In the genomic region with DNA sequence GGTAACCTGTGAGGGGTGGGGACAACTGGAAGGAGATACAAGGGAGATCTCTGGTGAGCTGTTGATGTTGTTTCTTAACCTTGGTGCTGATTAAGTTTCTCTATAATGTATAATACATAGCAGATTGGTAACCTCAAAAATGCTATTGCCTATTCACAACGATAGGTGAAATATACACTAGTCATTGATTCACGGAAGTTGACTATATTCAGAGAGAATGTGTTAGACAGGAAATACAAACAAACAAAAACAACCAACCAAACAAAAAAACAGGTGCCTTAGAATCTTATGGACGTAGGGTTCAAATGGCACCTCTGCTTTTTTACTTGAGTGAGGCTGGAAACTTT, we compare ENCODE assay signal across 21 cellular contexts. TPM values are rescaled to one million over a fixed set of nuclear protein-coding genes. Genes with fewer than 3 reads are reported as not detected.
DNase-seq lines count a peak whose midpoint lies in the region; ATAC-seq and TF ChIP-seq lines count a peak whose summit lies in the region.
"Had no signal": no experiment of that assay in that cellular context is flagged by ENCODE, and none has a peak within 500 bp of the region (broad histone marks: within the 10 kb centered on the region; RNA-seq: fewer than 3 reads in every experiment).

No MANE protein-coding gene starts in this region.

- DNase-seq in right lobe of liver (no peak), MG63 (no peak), Peyer's patch (no peak), NCI-H748 (lab: John Stamatoyannopoulos, UW; ENCODE audit: unreplicated experiment) (no peak)
- DNase-seq: BE2C, DMS79, KBM-7, NCI-H1092 treated with DMSO at 0.1 percent for 48 hours, NCI-H1436 treated with DMSO at 0.1 percent for 48 hours, NCI-H2029, NCI-H2227 treated with DMSO at 0.1 percent for 48 hours, NCI-H510A, NCI-H748 treated with DMSO at 0.1 percent for 48 hours, Right ventricle myocardium superior had no signal

- TF ChIP-seq POLR2A in right lobe of liver (IDR thresholded peaks at IDR 0.05) (no peak), Peyer's patch (IDR thresholded peaks at IDR 0.05) (no peak)

- no peak overlapping the region for H3K4me3 ChIP-seq in esophagus (ENCODE audit: low read depth in 1 of 2, low read length in 2 of 2)
- H3K4me3 ChIP-seq in right lobe of liver: peak overlapping the region in 2 of 3 donors; percentile 29 to 50
- no peak overlapping the region for H3K4me3 ChIP-seq in MG63
- H3K4me3 ChIP-seq in Peyer's patch: no peak overlapping the region

- H3K9me3 ChIP-seq in esophagus (ENCODE audit: control insufficient read depth in 2 of 2, insufficient read depth in 1 of 2, low read depth in 1 of 2, low read length in 1 of 2) (no peaks in the 10 kb centered on the region), right lobe of liver (no peaks in the 10 kb centered on the region), MG63 (no peaks in the 10 kb centered on the region), Peyer's patch (no peaks in the 10 kb centered on the region)
- H3K9me3 ChIP-seq: BE2C had no signal

- no peaks in the 10 kb centered on the region for H3K27me3 ChIP-seq in esophagus (ENCODE audit: control insufficient read depth in 1 of 2, insufficient read depth in 2 of 2, low read length in 2 of 2)
- no peaks in the 10 kb centered on the region for H3K27me3 ChIP-seq in right lobe of liver
- no peaks in the 10 kb centered on the region for H3K27me3 ChIP-seq in MG63
- no peaks in the 10 kb centered on the region for H3K27me3 ChIP-seq in Peyer's patch
- H3K27me3 ChIP-seq: BE2C had no signal

- H3K27ac ChIP-seq in VCaP (peak overlapping the region; percentile 34; the same call in 1 of the 2 replicates), esophagus (ENCODE audit: low read depth in 2 of 2, low read length in 1 of 2) (peak overlapping the region; percentile 40 to 67), right lobe of liver (peak overlapping the region; percentile 4 to 83 (median 68)), Peyer's patch (no peak overlapping the region)

- WGBS in esophagus, 2 donors: 63 to 75% methylated on average over 3 of the region's 3 CpGs
- 26% methylated on average over 3 of the region's 3 CpGs for WGBS in right lobe of liver (ENCODE audit: insufficient coverage, low coverage, low lambda C conversion rate, missing lambda C conversion rate)

- intact Hi-C loops in right lobe of liver (cut with DNase I): no loop called here

- no peak for ATAC-seq in right lobe of liver
- ATAC-seq in HG02938 (IDR thresholded peaks at IDR 0.05; ENCODE audit: unreplicated experiment): no peak

- H3K36me3 ChIP-seq in esophagus (ENCODE audit: control insufficient read depth in 2 of 2, insufficient read depth in 2 of 2, low read length in 1 of 2): no peaks in the 10 kb centered on the region
- H3K36me3 ChIP-seq in right lobe of liver: no peaks in the 10 kb centered on the region
- no peaks in the 10 kb centered on the region for H3K36me3 ChIP-seq in MG63
- no peaks in the 10 kb centered on the region for H3K36me3 ChIP-seq in Peyer's patch
- H3K36me3 ChIP-seq: BE2C had no signal

- TF ChIP-seq CTCF in VCaP (conservative IDR thresholded peaks at IDR 0.05) (no peak), right lobe of liver (IDR thresholded peaks at IDR 0.05) (no peak), Peyer's patch (IDR thresholded peaks at IDR 0.05) (no peak)

- H3K4me1 ChIP-seq in esophagus (ENCODE audit: control insufficient read depth in 2 of 2, insufficient read depth in 2 of 2, low read length in 1 of 2) (peaks cover 0 to 4% of the 10 kb centered on the region in 2 donors), right lobe of liver (peaks cover 0 to 84% (median 21%) of the 10 kb centered on the region in 4 donors), Peyer's patch (peaks cover 0 to 24% (median 0%) of the 10 kb centered on the region in 4 donors)
- H3K4me1 ChIP-seq: BE2C had no signal

RNA-seq across cellular contexts. Expression of a gene that starts 21.5 kb away (rescaled TPM):
- 1 to 10 TPM; 1.0 to 9.5 TPM for polyA plus RNA-seq in esophagus
- total RNA-seq in right lobe of liver (100 to 1,000 TPM in 1 of 6 experiments, 10 to 100 TPM in 5; 65.2 to 144 (median 84.7) TPM), Peyer's patch (100 to 1,000 TPM in 3 of 4 donors, 10 to 100 TPM in 1; 19.8 to 173 (median 140) TPM)
- 1.9 and 7.0 TPM in 2 replicates for total RNA-seq in MG63 (2014; rRNA removed; shearing (Covaris generic); ENCODE audit: low replicate concordance)
- total RNA-seq: OCI-LY7, Right ventricle myocardium superior, SK-MEL-5 had no signal

RNA-seq across cellular contexts. Expression of a gene that starts 45.3 kb away (rescaled TPM):
- 1 to 10 TPM; 2.3 to 3.6 TPM for polyA plus RNA-seq in esophagus
- total RNA-seq in right lobe of liver (1 to 10 TPM; 3.4 to 5.9 (median 4.5) TPM), Peyer's patch (10 to 100 TPM in 3 of 4 donors, 1 to 10 TPM in 1; 1.7 to 19.8 (median 17.1) TPM)
- 1.2 and 2.7 TPM in 2 replicates for total RNA-seq in MG63 (2014; rRNA removed; shearing (Covaris generic); ENCODE audit: low replicate concordance)
- total RNA-seq: A673, H4, SK-MEL-5 had no signal

Comparison
In these comparisons a context has a peak if more than half of its experiments do, and no peak if none do; other contexts are left out.
1. H3K27ac ChIP-seq: peak in VCaP (single experiment), esophagus (2 of 2) and right lobe of liver (3 of 3); none in Peyer's patch (0 of 4).
2. H3K4me3 ChIP-seq: peak in right lobe of liver (2 of 3); none in esophagus (0 of 2), MG63 (single experiment) and Peyer's patch (0 of 4).